ENCODE assay signal across 2 cellular contexts in the genomic region with DNA sequence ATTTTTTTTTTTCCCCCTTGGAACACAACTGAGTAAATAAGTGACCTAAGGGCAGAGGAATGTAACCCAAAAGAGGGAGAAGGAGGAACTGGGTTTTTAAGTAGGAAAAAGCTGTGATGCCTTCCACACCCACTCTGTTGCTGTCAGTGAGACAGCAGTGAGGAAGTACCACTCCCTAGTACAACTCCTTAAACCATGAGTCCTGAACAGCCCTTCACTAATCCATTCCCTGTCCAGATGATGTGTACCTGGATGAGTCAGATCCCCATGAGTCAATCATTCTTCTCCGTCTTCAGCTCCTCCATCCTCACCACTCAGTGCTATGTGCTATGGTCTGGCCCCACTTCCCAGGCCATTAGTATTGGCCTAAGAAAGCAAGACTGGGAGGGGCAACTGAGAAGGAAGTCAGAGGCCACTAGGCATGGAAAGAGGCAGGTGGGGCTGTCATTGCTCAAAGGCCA.
TF ChIP-seq lines count a peak whose summit lies in the region.

No MANE protein-coding gene starts in this region.

TF ChIP-seq in HCT116, 20 proteins besides CTCF, POLR2A, EP300 and RAD21:
- TF ChIP-seq FOSL1 (IDR thresholded peaks at IDR 0.05; ENCODE audit: low read depth) (peak; percentile 90), SP1 (IDR thresholded peaks at IDR 0.05; ENCODE audit: low read depth) (peak; percentile 46; the same call in 1 of the 2 replicates), CEBPB (IDR thresholded peaks at IDR 0.05; ENCODE audit: low read depth) (peak; percentile 32; the same call in 1 of the 2 replicates), SRF (IDR thresholded peaks at IDR 0.05; ENCODE audit: low read depth) (0 out of 2 replicates have a peak, but pooled peaks have one; percentile 25), EGR1 (IDR thresholded peaks at IDR 0.05; ENCODE audit: low read depth) (no peak), CBX3 (IDR thresholded peaks at IDR 0.05; ENCODE audit: low read depth) (peak; percentile 64; the same call in 1 of the 2 replicates), JUND (IDR thresholded peaks at IDR 0.05) (peak; percentile 85)
- TF ChIP-seq, protein P1, sequence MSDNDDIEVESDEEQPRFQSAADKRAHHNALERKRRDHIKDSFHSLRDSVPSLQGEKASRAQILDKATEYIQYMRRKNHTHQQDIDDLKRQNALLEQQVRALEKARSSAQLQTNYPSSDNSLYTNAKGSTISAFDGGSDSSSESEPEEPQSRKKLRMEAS (IDR thresholded peaks at IDR 0.05) = 0 out of 2 replicates have a peak, but pooled peaks have one; percentile 35
- TF ChIP-seq, protein P2, sequence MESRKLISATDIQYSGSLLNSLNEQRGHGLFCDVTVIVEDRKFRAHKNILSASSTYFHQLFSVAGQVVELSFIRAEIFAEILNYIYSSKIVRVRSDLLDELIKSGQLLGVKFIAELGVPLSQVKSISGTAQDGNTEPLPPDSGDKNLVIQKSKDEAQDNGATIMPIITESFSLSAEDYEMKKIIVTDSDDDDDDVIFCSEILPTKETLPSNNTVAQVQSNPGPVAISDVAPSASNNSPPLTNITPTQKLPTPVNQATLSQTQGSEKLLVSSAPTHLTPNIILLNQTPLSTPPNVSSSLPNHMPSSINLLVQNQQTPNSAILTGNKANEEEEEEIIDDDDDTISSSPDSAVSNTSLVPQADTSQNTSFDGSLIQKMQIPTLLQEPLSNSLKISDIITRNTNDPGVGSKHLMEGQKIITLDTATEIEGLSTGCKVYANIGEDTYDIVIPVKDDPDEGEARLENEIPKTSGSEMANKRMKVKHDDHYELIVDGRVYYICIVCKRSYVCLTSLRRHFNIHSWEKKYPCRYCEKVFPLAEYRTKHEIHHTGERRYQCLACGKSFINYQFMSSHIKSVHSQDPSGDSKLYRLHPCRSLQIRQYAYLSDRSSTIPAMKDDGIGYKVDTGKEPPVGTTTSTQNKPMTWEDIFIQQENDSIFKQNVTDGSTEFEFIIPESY (IDR thresholded peaks at IDR 0.05; ENCODE audit: extremely low read depth, insufficient replicate concordance, low read length) = no peak
TF ChIP-seq in HCT116: peak in this region for 7.

TF ChIP-seq in HepG2, 621 proteins besides CTCF, POLR2A, EP300 and RAD21:
- TF ChIP-seq, protein P3, sequence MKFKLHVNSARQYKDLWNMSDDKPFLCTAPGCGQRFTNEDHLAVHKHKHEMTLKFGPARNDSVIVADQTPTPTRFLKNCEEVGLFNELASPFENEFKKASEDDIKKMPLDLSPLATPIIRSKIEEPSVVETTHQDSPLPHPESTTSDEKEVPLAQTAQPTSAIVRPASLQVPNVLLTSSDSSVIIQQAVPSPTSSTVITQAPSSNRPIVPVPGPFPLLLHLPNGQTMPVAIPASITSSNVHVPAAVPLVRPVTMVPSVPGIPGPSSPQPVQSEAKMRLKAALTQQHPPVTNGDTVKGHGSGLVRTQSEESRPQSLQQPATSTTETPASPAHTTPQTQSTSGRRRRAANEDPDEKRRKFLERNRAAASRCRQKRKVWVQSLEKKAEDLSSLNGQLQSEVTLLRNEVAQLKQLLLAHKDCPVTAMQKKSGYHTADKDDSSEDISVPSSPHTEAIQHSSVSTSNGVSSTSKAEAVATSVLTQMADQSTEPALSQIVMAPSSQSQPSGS (CRISPR knock-in tag; IDR thresholded peaks at IDR 0.05) = peak; percentile 38; the same call in 1 of the 2 replicates
- TF ChIP-seq ZMYM3 (CRISPR knock-in tag; IDR thresholded peaks at IDR 0.05) (no peak), PTBP1 (IDR thresholded peaks at IDR 0.05; ENCODE audit: low read depth, low read length, poor library complexity, severe bottlenecking) (no peak), ZNF180 (CRISPR knock-in tag; IDR thresholded peaks at IDR 0.05; ENCODE audit: borderline replicate concordance, low read depth) (no peak), ZNF75D (CRISPR knock-in tag; IDR thresholded peaks at IDR 0.05; ENCODE audit: borderline replicate concordance) (no peak), ATF7-NPFF (CRISPR knock-in tag; IDR thresholded peaks at IDR 0.05; ENCODE audit: low read depth) (no peak), KDM5A (IDR thresholded peaks at IDR 0.05; ENCODE audit: borderline replicate concordance, low read length) (no peak), ZNF878 (CRISPR knock-in tag; IDR thresholded peaks at IDR 0.05) (no peak), HDAC2 (CRISPR knock-in tag; IDR thresholded peaks at IDR 0.05) (no peak), FOSL2 (CRISPR knock-in tag; IDR thresholded peaks at IDR 0.05) (peak; percentile 91), ZBTB3 (CRISPR knock-in tag; IDR thresholded peaks at IDR 0.05; ENCODE audit: borderline replicate concordance, low read depth) (no peak), JUN (CRISPR knock-in tag; IDR thresholded peaks at IDR 0.05) (0 out of 2 replicates have a peak, but pooled peaks have one; percentile 38), ZNF44 (CRISPR knock-in tag; IDR thresholded peaks at IDR 0.05) (no peak), ZNF333 (CRISPR knock-in tag; IDR thresholded peaks at IDR 0.05; ENCODE audit: borderline replicate concordance) (no peak), ZFX (CRISPR knock-in tag; IDR thresholded peaks at IDR 0.05; ENCODE audit: low read depth) (no peak), DR1 (CRISPR knock-in tag; IDR thresholded peaks at IDR 0.05) (no peak), ATF3 (CRISPR knock-in tag; IDR thresholded peaks at IDR 0.05) (0 out of 2 replicates have a peak, but pooled peaks have one; percentile 27), NFIC (IDR thresholded peaks at IDR 0.05; ENCODE audit: low read length) (no peak), JUND (CRISPR knock-in tag; IDR thresholded peaks at IDR 0.05) (0 out of 2 replicates have a peak, but pooled peaks have one; percentile 19), SAP130 (CRISPR knock-in tag; IDR thresholded peaks at IDR 0.05; ENCODE audit: low read depth) (0 out of 2 replicates have a peak, but pooled peaks have one; percentile 25)
- TF ChIP-seq, protein P4, sequence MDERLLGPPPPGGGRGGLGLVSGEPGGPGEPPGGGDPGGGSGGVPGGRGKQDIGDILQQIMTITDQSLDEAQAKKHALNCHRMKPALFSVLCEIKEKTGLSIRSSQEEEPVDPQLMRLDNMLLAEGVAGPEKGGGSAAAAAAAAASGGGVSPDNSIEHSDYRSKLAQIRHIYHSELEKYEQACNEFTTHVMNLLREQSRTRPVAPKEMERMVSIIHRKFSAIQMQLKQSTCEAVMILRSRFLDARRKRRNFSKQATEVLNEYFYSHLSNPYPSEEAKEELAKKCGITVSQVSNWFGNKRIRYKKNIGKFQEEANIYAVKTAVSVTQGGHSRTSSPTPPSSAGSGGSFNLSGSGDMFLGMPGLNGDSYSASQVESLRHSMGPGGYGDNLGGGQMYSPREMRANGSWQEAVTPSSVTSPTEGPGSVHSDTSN (CRISPR knock-in tag; IDR thresholded peaks at IDR 0.05) = peak; percentile 64
- TF ChIP-seq, protein P5, sequence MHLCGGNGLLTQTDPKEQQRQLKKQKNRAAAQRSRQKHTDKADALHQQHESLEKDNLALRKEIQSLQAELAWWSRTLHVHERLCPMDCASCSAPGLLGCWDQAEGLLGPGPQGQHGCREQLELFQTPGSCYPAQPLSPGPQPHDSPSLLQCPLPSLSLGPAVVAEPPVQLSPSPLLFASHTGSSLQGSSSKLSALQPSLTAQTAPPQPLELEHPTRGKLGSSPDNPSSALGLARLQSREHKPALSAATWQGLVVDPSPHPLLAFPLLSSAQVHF (CRISPR knock-in tag; IDR thresholded peaks at IDR 0.05) = no peak
- TF ChIP-seq, protein P6, sequence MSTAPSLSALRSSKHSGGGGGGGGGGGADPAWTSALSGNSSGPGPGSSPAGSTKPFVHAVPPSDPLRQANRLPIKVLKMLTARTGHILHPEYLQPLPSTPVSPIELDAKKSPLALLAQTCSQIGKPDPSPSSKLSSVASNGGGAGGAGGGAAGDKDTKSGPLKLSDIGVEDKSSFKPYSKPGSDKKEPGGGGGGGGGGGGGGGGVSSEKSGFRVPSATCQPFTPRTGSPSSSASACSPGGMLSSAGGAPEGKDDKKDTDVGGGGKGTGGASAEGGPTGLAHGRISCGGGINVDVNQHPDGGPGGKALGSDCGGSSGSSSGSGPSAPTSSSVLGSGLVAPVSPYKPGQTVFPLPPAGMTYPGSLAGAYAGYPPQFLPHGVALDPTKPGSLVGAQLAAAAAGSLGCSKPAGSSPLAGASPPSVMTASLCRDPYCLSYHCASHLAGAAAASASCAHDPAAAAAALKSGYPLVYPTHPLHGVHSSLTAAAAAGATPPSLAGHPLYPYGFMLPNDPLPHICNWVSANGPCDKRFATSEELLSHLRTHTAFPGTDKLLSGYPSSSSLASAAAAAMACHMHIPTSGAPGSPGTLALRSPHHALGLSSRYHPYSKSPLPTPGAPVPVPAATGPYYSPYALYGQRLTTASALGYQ (CRISPR knock-in tag; IDR thresholded peaks at IDR 0.05) = no peak
- TF ChIP-seq, protein P7, sequence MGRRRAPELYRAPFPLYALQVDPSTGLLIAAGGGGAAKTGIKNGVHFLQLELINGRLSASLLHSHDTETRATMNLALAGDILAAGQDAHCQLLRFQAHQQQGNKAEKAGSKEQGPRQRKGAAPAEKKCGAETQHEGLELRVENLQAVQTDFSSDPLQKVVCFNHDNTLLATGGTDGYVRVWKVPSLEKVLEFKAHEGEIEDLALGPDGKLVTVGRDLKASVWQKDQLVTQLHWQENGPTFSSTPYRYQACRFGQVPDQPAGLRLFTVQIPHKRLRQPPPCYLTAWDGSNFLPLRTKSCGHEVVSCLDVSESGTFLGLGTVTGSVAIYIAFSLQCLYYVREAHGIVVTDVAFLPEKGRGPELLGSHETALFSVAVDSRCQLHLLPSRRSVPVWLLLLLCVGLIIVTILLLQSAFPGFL (CRISPR knock-in tag; IDR thresholded peaks at IDR 0.05) = no peak
